In the genomic region with DNA sequence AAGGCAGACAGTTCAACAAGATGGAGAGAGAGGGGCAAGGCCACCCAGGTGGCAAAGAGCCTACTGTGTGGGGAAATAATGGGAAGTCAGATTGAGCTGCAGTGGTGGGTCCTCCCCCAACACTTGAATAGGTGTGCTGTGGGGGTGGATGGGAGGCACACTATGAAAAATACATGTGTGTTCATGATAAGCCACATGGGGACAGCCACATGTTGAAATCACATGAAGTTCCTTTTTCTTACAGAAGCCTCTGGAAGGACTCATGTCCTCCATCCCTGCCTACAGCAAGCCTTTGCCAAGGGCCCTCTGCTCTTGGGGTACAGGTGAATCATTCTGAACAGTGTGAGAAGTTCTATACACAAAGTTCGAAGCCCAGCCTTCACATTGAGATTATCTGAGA, we compare ENCODE assay signal across 37 cellular contexts.
DNase-seq lines count a peak whose midpoint lies in the region; ATAC-seq, FAIRE-seq and TF ChIP-seq lines count a peak whose summit lies in the region.
"Had no signal": no experiment of that assay in that cellular context is flagged by ENCODE, and none has a peak within 500 bp of the region (broad histone marks: within the 10 kb centered on the region; RNA-seq: fewer than 3 reads in every experiment).

No MANE protein-coding gene starts in this region.

- 100% methylated on average over 1 of the region's 1 CpG for WGBS in HepG2 (ENCODE audit: low lambda C conversion rate)
- 100% methylated on average over 1 of the region's 1 CpG for WGBS in right lobe of liver (ENCODE audit: insufficient coverage, low coverage, low lambda C conversion rate, missing lambda C conversion rate)
- 93 to 100% (median 97%) methylated on average over 1 of the region's 1 CpG for WGBS in ovary, 3 donors

- H3K4me1 Mint-ChIP-seq in nephron progenitor cell: peaks cover 78% of the 10 kb centered on the region
- H3K4me1 Mint-ChIP-seq: B cell; CD4-positive, alpha-beta memory T cell; CD4-positive, CD25-positive, alpha-beta regulatory T cell; CD8-positive, alpha-beta memory T cell had no signal

- H3K4me3 ChIP-seq in HepG2 (replicated peaks in 1 of 3; ENCODE audit: insufficient read depth in 1 of 3, low read depth in 2 of 3, low read length in 3 of 3) (no peak overlapping the region), right lobe of liver (no peak overlapping the region), NB4 (ENCODE audit: low read depth, low read length) (no peak overlapping the region), bronchial epithelial cell (ENCODE audit: low read depth, low read length) (no peak overlapping the region), ovary (no peak overlapping the region)
- H3K4me3 ChIP-seq: A549; BLaER1; BLaER1 treated with 17β-estradiol and CSF1 and Interleukin-3, amounts not matched to agents 10 nM and 100 nM had no signal

- H3K4me3 Mint-ChIP-seq in nephron progenitor cell: no peak overlapping the region
- H3K4me3 Mint-ChIP-seq: B cell; CD14-positive monocyte; CD4-positive, alpha-beta memory T cell; CD4-positive, alpha-beta T cell; CD4-positive, CD25-positive, alpha-beta regulatory T cell; CD8-positive, alpha-beta memory T cell; CD8-positive, alpha-beta T cell had no signal

- FAIRE-seq in HepG2 (lab: Jason Lieb, UNC) (no peak), bronchial epithelial cell (lab: Jason Lieb, UNC) (peak; percentile 7)
- FAIRE-seq: A204.1, A549, D721Med had no signal

- H3K36me3 Mint-ChIP-seq in nephron progenitor cell (ENCODE audit: low read depth): no peaks in the 10 kb centered on the region
- H3K36me3 Mint-ChIP-seq: CD4-positive, alpha-beta memory T cell; CD4-positive, CD25-positive, alpha-beta regulatory T cell; CD8-positive, alpha-beta memory T cell; CD8-positive, alpha-beta T cell had no signal

- no peak overlapping the region for H3K4me2 ChIP-seq in HepG2 (ENCODE audit: low read depth, low read length)
- H3K4me2 ChIP-seq: A549; BLaER1; BLaER1 treated with 17β-estradiol and CSF1 and Interleukin-3, amounts not matched to agents 10 nM and 100 nM had no signal

- no peaks in the 10 kb centered on the region for H3K9me3 ChIP-seq in HepG2 (ENCODE audit: low read length)
- no peaks in the 10 kb centered on the region for H3K9me3 ChIP-seq in right lobe of liver
- H3K9me3 ChIP-seq in ovary: no peaks in the 10 kb centered on the region
- H3K9me3 ChIP-seq: A549, BE2C, BLaER1, Caco-2 had no signal

- peaks cover 12% of the 10 kb centered on the region for H3K9me3 Mint-ChIP-seq in nephron progenitor cell
- H3K9me3 Mint-ChIP-seq: CD4-positive, alpha-beta memory T cell; CD8-positive, alpha-beta memory T cell; CD8-positive, alpha-beta T cell had no signal

- TF ChIP-seq POLR2A in HepG2 (IDR thresholded peaks at IDR 0.05; ENCODE audit: insufficient read depth in 1 of 2, low read depth in 2 of 2, low read length in 2 of 2) (no peak), right lobe of liver (IDR thresholded peaks at IDR 0.05) (no peak), NB4 (IDR thresholded peaks at IDR 0.05; ENCODE audit: extremely low read depth, insufficient read length) (no peak), ovary (IDR thresholded peaks at IDR 0.05) (no peak)

- H3K79me2 ChIP-seq in HepG2 (ENCODE audit: insufficient read depth, low read length): no peaks in the 10 kb centered on the region

- H4K20me1 ChIP-seq in HepG2 (ENCODE audit: insufficient read depth, low read length): no peaks in the 10 kb centered on the region
- H4K20me1 ChIP-seq: BLaER1; BLaER1 treated with 17β-estradiol and CSF1 and Interleukin-3, amounts not matched to agents 10 nM and 100 nM had no signal

- no TSS peak for BruUV-seq in HepG2 (replicated peaks; lab: Mats Ljungman, UMichigan)

- H3K27ac Mint-ChIP-seq in nephron progenitor cell: peak overlapping the region; percentile 43
- H3K27ac Mint-ChIP-seq: B cell; CD4-positive, alpha-beta memory T cell; CD4-positive, alpha-beta T cell; CD4-positive, CD25-positive, alpha-beta regulatory T cell; CD8-positive, alpha-beta memory T cell; CD8-positive, alpha-beta T cell had no signal

- no peaks in the 10 kb centered on the region for H3K27me3 Mint-ChIP-seq in nephron progenitor cell (ENCODE audit: low read depth, poor library complexity)
- H3K27me3 Mint-ChIP-seq: B cell had no signal

- H3K9ac ChIP-seq in HepG2 (ENCODE audit: insufficient read depth, low read depth, low read length): no peak overlapping the region
- H3K9ac ChIP-seq: BLaER1; BLaER1 treated with 17β-estradiol and CSF1 and Interleukin-3, amounts not matched to agents 10 nM and 100 nM had no signal

- H3K27ac ChIP-seq in HepG2 (ENCODE audit: extremely low read length, insufficient read depth, low read length) (no peak overlapping the region), right lobe of liver (no peak overlapping the region), ovary (no peak overlapping the region)
- H3K27ac ChIP-seq: 22Rv1; A549; BLaER1; BLaER1 treated with 17β-estradiol and CSF1 and Interleukin-3, amounts not matched to agents 10 nM and 100 nM; C4-2B had no signal

- no peak for TF ChIP-seq RAD21 in HepG2 (CRISPR knock-in tag; IDR thresholded peaks at IDR 0.05)

- no peaks in the 10 kb centered on the region for H3K27me3 ChIP-seq in HepG2 (ENCODE audit: control insufficient read depth in 1 of 2, insufficient read depth in 2 of 2, low read length in 2 of 2)
- no peaks in the 10 kb centered on the region for H3K27me3 ChIP-seq in right lobe of liver
- no peaks in the 10 kb centered on the region for H3K27me3 ChIP-seq in bronchial epithelial cell (ENCODE audit: control insufficient read depth, insufficient read depth, low read length)
- no peaks in the 10 kb centered on the region for H3K27me3 ChIP-seq in ovary
- H3K27me3 ChIP-seq: BLaER1; BLaER1 treated with 17β-estradiol and CSF1 and Interleukin-3, amounts not matched to agents 10 nM and 100 nM had no signal

- H3K36me3 ChIP-seq in HepG2 (replicated peaks in 1 of 2; ENCODE audit: control insufficient read depth in 1 of 2, insufficient read depth in 2 of 2, low read length in 2 of 2): no peaks in the 10 kb centered on the region
- H3K36me3 ChIP-seq in right lobe of liver: no peaks in the 10 kb centered on the region
- no peaks in the 10 kb centered on the region for H3K36me3 ChIP-seq in bronchial epithelial cell (ENCODE audit: control insufficient read depth, insufficient read depth, low read length)
- H3K36me3 ChIP-seq in ovary: no peaks in the 10 kb centered on the region
- H3K36me3 ChIP-seq: BE2C; BLaER1; BLaER1 treated with 17β-estradiol and CSF1 and Interleukin-3, amounts not matched to agents 10 nM and 100 nM had no signal

- DNase-seq in HepG2 (ENCODE audit: low spot score): no peak
- no peak for DNase-seq in right lobe of liver
- DNase-seq in NB4 (ENCODE audit: low read depth): peak; percentile 34
- no peak for DNase-seq in bronchial epithelial cell (ENCODE audit: low read depth)
- DNase-seq in nephron progenitor cell: no peak
- no peak for DNase-seq in ovary
- no peak for DNase-seq in GM19240 (ENCODE audit: insufficient read length, low spot score)
- no peak for DNase-seq in activated CD8-positive, alpha-beta memory T cell treated with anti-CD3 and anti-CD28 coated beads, Interleukin-2, amount 50 U/mL, for 4 hours
- DNase-seq: 8988T; ACHN; AML-193; BE2C; C1 segment of cervical spinal cord; Caco-2; Calu3; CD4-positive, alpha-beta memory T cell; CD4-positive, alpha-beta T cell; CD4-positive, CD25-positive, alpha-beta regulatory T cell; CD8-positive, alpha-beta memory T cell; CD8-positive, alpha-beta T cell; COR-L47; DMS 273 treated with DMSO at 0.1 percent for 48 hours; DMS153; DMS53; DMS79; DMS79 treated with DMSO at 0.1 percent for 48 hours; DND-41; EL had no signal

- CTCF ChIA-PET in HepG2 (lab: Yijun Ruan, JAX; ENCODE audit: low intra/inter-chr PET ratio, low total read pairs): no interaction called here

- TF ChIP-seq CTCF in HepG2 (CRISPR knock-in tag; IDR thresholded peaks at IDR 0.05) (no peak), right lobe of liver (IDR thresholded peaks at IDR 0.05) (no peak), NB4 (IDR thresholded peaks at IDR 0.05; ENCODE audit: low read depth, low read length) (no peak), bronchial epithelial cell (IDR thresholded peaks at IDR 0.05; ENCODE audit: insufficient read depth, low read length, severe bottlenecking) (no peak), nephron progenitor cell (IDR thresholded peaks at IDR 0.05) (no peak), ovary (IDR thresholded peaks at IDR 0.05) (no peak)

- no peak overlapping the region for H2AFZ ChIP-seq in HepG2 (ENCODE audit: low read length)

- intact Hi-C loops in HepG2 (cut with micrococcal nuclease; ENCODE audit: unreplicated experiment): no loop called here
- intact Hi-C loops in right lobe of liver (cut with DNase I): no loop called here
- intact Hi-C loops in ovary (cut with DNase I): no loop called here

- TF ChIP-seq EP300 in HepG2 (IDR thresholded peaks at IDR 0.05; ENCODE audit: low read depth in 2 of 2, low read length in 2 of 2): no peak
- TF ChIP-seq EP300 in HepG2 (CRISPR knock-in tag; IDR thresholded peaks at IDR 0.05; ENCODE audit: borderline replicate concordance): no peak
- no peak for TF ChIP-seq EP300 in ovary (IDR thresholded peaks at IDR 0.05)

- POLR2A ChIA-PET in HepG2 (lab: Yijun Ruan, JAX): interaction anchor here (1.2 to 2.3 kb wide), 2 partner anchors 10 to 35 kb away, joined by 3 to 8 read pairs; no protein-coding TSS in a partner anchor

- no peak for ATAC-seq in HepG2
- no peak for ATAC-seq in right lobe of liver
- ATAC-seq: A549; CD8-positive, alpha-beta T cell had no signal

- H3K4me1 ChIP-seq in HepG2 (ENCODE audit: insufficient read depth, low read length) (peaks cover 63% of the 10 kb centered on the region), right lobe of liver (peaks cover 0 to 22% (median 0%) of the 10 kb centered on the region in 4 donors), ovary (ENCODE audit: insufficient read depth) (no peaks in the 10 kb centered on the region)
- H3K4me1 ChIP-seq: BE2C; BLaER1; BLaER1 treated with 17β-estradiol and CSF1 and Interleukin-3, amounts not matched to agents 10 nM and 100 nM had no signal

- in situ Hi-C loops in HepG2 (cut with HindIII; ENCODE audit: extremely low pct_ligation_motif_present, low pct_unique_long_range_greater_than_20kb): no loop called here

TF ChIP-seq in HepG2, 621 proteins besides CTCF, POLR2A, EP300 and RAD21 (continues in another document):
- no peak for TF ChIP-seq NAIF1 (CRISPR knock-in tag; IDR thresholded peaks at IDR 0.05; ENCODE audit: borderline replicate concordance)
- no peak for TF ChIP-seq ZBTB37 (CRISPR knock-in tag; IDR thresholded peaks at IDR 0.05)
- TF ChIP-seq ZNF614 (CRISPR knock-in tag; IDR thresholded peaks at IDR 0.05; ENCODE audit: borderline replicate concordance): no peak
